In genomic region chr2:207042155-207042554, GRCh38 we compare ENCODE assay signal across 21 cellular contexts.
DNase-seq lines count a peak whose midpoint lies in the region; ATAC-seq, FAIRE-seq and TF ChIP-seq lines count a peak whose summit lies in the region.
"Had no signal": no experiment of that assay in that cellular context is flagged by ENCODE, and none has a peak within 500 bp of the region (broad histone marks: within the 10 kb centered on the region; RNA-seq: fewer than 3 reads in every experiment).

No MANE protein-coding gene starts in this region.

- ATAC-seq in HG02981 (IDR thresholded peaks at IDR 0.05; ENCODE audit: unreplicated experiment) = no peak
- ATAC-seq: body of pancreas; effector memory CD8-positive, alpha-beta T cell had no signal

- peak overlapping the region; percentile 35 for H2AFZ ChIP-seq in ACC112 (ENCODE audit: low read length, unreplicated experiment)
- peak overlapping the region; percentile 20 for H2AFZ ChIP-seq in osteoblast (ENCODE audit: low read length)

- no peaks in the 10 kb centered on the region for H3K9me3 Mint-ChIP-seq in CD8-positive, alpha-beta memory T cell
- H3K9me3 Mint-ChIP-seq: effector memory CD8-positive, alpha-beta T cell; nephron had no signal

- peak overlapping the region; percentile 55 for H3K4me2 ChIP-seq in osteoblast (ENCODE audit: insufficient read depth, low read length)

- no peaks in the 10 kb centered on the region for H3K9me3 ChIP-seq in osteoblast (ENCODE audit: low read depth, low read length)
- H3K9me3 ChIP-seq in CD8-positive, alpha-beta memory T cell (ENCODE audit: low read length) = no peaks in the 10 kb centered on the region
- H3K9me3 ChIP-seq: body of pancreas, Caco-2, sigmoid colon had no signal

- no peak overlapping the region for H3K27ac Mint-ChIP-seq in CD8-positive, alpha-beta memory T cell
- H3K27ac Mint-ChIP-seq: effector memory CD8-positive, alpha-beta T cell; nephron had no signal

- peaks cover 15% of the 10 kb centered on the region for H3K4me1 ChIP-seq in ACC112 (ENCODE audit: control insufficient read depth, insufficient read depth, low read length, unreplicated experiment)
- peaks cover 3% of the 10 kb centered on the region for H3K4me1 ChIP-seq in osteoblast (ENCODE audit: insufficient read depth, low read length)
- H3K4me1 ChIP-seq in CD8-positive, alpha-beta memory T cell (ENCODE audit: insufficient read depth, low read length) = peaks cover 7% of the 10 kb centered on the region
- H3K4me1 ChIP-seq: body of pancreas, Caco-2, sigmoid colon had no signal

- peak; percentile 46 for DNase-seq in NCI-H748 (lab: John Stamatoyannopoulos, UW; ENCODE audit: unreplicated experiment)
- DNase-seq in dorsolateral prefrontal cortex = no peak
- peak; percentile 82 for DNase-seq in osteoblast (ENCODE audit: insufficient read length, low spot score, missing footprints)
- no peak for DNase-seq in CD8-positive, alpha-beta memory T cell
- no peak for DNase-seq in stimulated activated CD4-positive, alpha-beta T cell treated with anti-CD3 and anti-CD28 coated beads, Interleukin-1b, Interleukin-23, amount 100 ng/mL, for 48 hours
- no peak for DNase-seq in GM12891 (ENCODE audit: insufficient read length, low spot score)
- DNase-seq: activated effector memory CD4-positive, alpha-beta T cell treated with Interleukin-2 at 50 U/mL for 16 hours; body of pancreas; Caco-2; effector memory CD8-positive, alpha-beta T cell; foreskin fibroblast; NCI-H2107; RPMI8226; sigmoid colon; stimulated activated CD4-positive, alpha-beta T cell treated with anti-CD3 and anti-CD28 coated beads, Interleukin-4, amount 100 ng/mL, for 4 hours; T-helper 1 cell; WERI-Rb-1 had no signal

- no peaks in the 10 kb centered on the region for H4K20me1 ChIP-seq in osteoblast (ENCODE audit: insufficient read depth, low read length)

- no peak for FAIRE-seq in GM12891 (lab: Jason Lieb, UNC)
- FAIRE-seq: GM12892 had no signal

- H3K4me3 ChIP-seq in ACC112 (ENCODE audit: low read depth, low read length) = 0 out of 2 replicates have a peak overlapping the region, but pooled peaks have one; percentile 21
- peak overlapping the region in 55 of 59 donors; percentile 20 to 71 (median 50) for H3K4me3 ChIP-seq in dorsolateral prefrontal cortex
- H3K4me3 ChIP-seq in osteoblast (ENCODE audit: insufficient read depth, low read length) = peak overlapping the region; percentile 33
- no peak overlapping the region for H3K4me3 ChIP-seq in CD8-positive, alpha-beta memory T cell (ENCODE audit: low read length)
- H3K4me3 ChIP-seq: body of pancreas had no signal

- H3K27me3 ChIP-seq in ACC112 (ENCODE audit: insufficient read depth, low read length) = no peaks in the 10 kb centered on the region
- H3K27me3 ChIP-seq in dorsolateral prefrontal cortex = no peaks in the 10 kb centered on the region
- H3K27me3 ChIP-seq in osteoblast (ENCODE audit: insufficient read depth, low read length) = no peaks in the 10 kb centered on the region
- no peaks in the 10 kb centered on the region for H3K27me3 ChIP-seq in CD8-positive, alpha-beta memory T cell (ENCODE audit: insufficient read depth, low read length, poor library complexity, severe bottlenecking)
- H3K27me3 ChIP-seq: body of pancreas, sigmoid colon had no signal

- POLR2A ChIA-PET in CD8-positive, alpha-beta memory T cell (lab: Charles Lee) = no interaction called here

- no peak overlapping the region for H3K4me3 Mint-ChIP-seq in CD8-positive, alpha-beta memory T cell
- H3K4me3 Mint-ChIP-seq: effector memory CD8-positive, alpha-beta T cell; nephron had no signal

- TF ChIP-seq POLR2A in GM12891 (IDR thresholded peaks at IDR 0.05; ENCODE audit: low read depth, low read length) = no peak

- CTCF ChIA-PET in CD8-positive, alpha-beta memory T cell (lab: Charles Lee) = no interaction called here

- peak in 2 of 56 donors; percentile 13 to 20 for TF ChIP-seq CTCF in dorsolateral prefrontal cortex (IDR thresholded peaks at IDR 0.05 in 54 of 56, conservative IDR thresholded peaks at IDR 0.05 in 2 of 56; ENCODE audit: low read depth in 1 of 56, partially characterized antibody in 56 of 56)
- TF ChIP-seq CTCF in osteoblast (IDR thresholded peaks at IDR 0.05; ENCODE audit: extremely low read depth, low read depth, low read length) = no peak

- H3K27ac ChIP-seq in ACC112 (ENCODE audit: low read depth, low read length) (no peak overlapping the region), dorsolateral prefrontal cortex (peak overlapping the region; percentile 1 to 90 (median 79)), osteoblast (ENCODE audit: low read depth, low read length) (no peak overlapping the region)
- no peak overlapping the region for H3K27ac ChIP-seq in CD8-positive, alpha-beta memory T cell (ENCODE audit: low read depth, low read length)
- H3K27ac ChIP-seq: body of pancreas, WERI-Rb-1 had no signal

- H3K79me2 ChIP-seq in ACC112 (ENCODE audit: control insufficient read depth, insufficient read depth, low read length, unreplicated experiment) = no peaks in the 10 kb centered on the region
- H3K79me2 ChIP-seq in osteoblast (ENCODE audit: insufficient read depth, low read length) = no peaks in the 10 kb centered on the region

- peaks cover 10 to 14% of the 10 kb centered on the region in 2 donors for H3K27me3 Mint-ChIP-seq in CD8-positive, alpha-beta memory T cell

- peaks cover 5 to 7% (median 7%) of the 10 kb centered on the region in 3 donors for H3K4me1 Mint-ChIP-seq in CD8-positive, alpha-beta memory T cell

- H3K36me3 Mint-ChIP-seq in CD8-positive, alpha-beta memory T cell = no peaks in the 10 kb centered on the region

- intact Hi-C loops in dorsolateral prefrontal cortex (cut with DNase I) = loop anchor here (2.0 to 10.0 kb wide), 5 partner anchors 35 to 433 kb away; partner anchors contain the start of gene KLF7 (in 1 of the 2)

- H3K36me3 ChIP-seq in ACC112 (ENCODE audit: insufficient read depth, low read length) (no peaks in the 10 kb centered on the region), osteoblast (ENCODE audit: insufficient read depth, low read length) (no peaks in the 10 kb centered on the region)
- no peaks in the 10 kb centered on the region for H3K36me3 ChIP-seq in CD8-positive, alpha-beta memory T cell (ENCODE audit: insufficient read depth, low read length)
- H3K36me3 ChIP-seq: sigmoid colon, WERI-Rb-1 had no signal

TF ChIP-seq in GM12891, 5 proteins besides CTCF, POLR2A, EP300 and RAD21:
- TF ChIP-seq POU2F2 (IDR thresholded peaks at IDR 0.05; ENCODE audit: low read depth, low read length) (no peak), PAX5 (IDR thresholded peaks at IDR 0.05; ENCODE audit: insufficient read depth, low read length, severe bottlenecking) (no peak), TAF1 (IDR thresholded peaks at IDR 0.05; ENCODE audit: low read depth, low read length) (no peak), POLR2AphosphoS5 (IDR thresholded peaks at IDR 0.05; ENCODE audit: low read depth, low read length) (no peak), SPI1 (IDR thresholded peaks at IDR 0.05; ENCODE audit: low read depth, low read length) (no peak)

Comparison
In these comparisons a context has a peak if more than half of its experiments do, and no peak if none do; other contexts are left out.
1. H3K27ac ChIP-seq: peak in dorsolateral prefrontal cortex (59 of 59); none in ACC112 (single experiment), osteoblast (single experiment) and CD8-positive, alpha-beta memory T cell (single experiment).
2. DNase-seq: peak in NCI-H748 (single experiment) and osteoblast (single experiment); none in dorsolateral prefrontal cortex (0 of 10), CD8-positive, alpha-beta memory T cell (0 of 5), stimulated activated CD4-positive, alpha-beta T cell treated with anti-CD3 and anti-CD28 coated beads, Interleukin-1b, Interleukin-23, amount 100 ng/mL, for 48 hours (single experiment) and GM12891 (single experiment).